8 cellular contexts compared by ENCODE assay signal in genomic region chr7:127514499-127514898, GRCh38.
DNase-seq lines count a peak whose midpoint lies in the region; ATAC-seq and TF ChIP-seq lines count a peak whose summit lies in the region.

No MANE protein-coding gene starts in this region.

- DNase-seq in AG04449 (ENCODE audit: low read depth, low spot score) (peak; percentile 16), NCI-H146 treated with DMSO at 0.1 percent for 48 hours (lab: John Stamatoyannopoulos, UW; ENCODE audit: unreplicated experiment) (peak; percentile 7), amniotic epithelial cell (ENCODE audit: low read depth) (peak; percentile 22), kidney epithelial cell (ENCODE audit: low read depth) (no peak), midbrain (lab: John Stamatoyannopoulos, UW) (no peak), NCI-H774 (lab: John Stamatoyannopoulos, UW) (no peak)

- TF ChIP-seq CTCF in AG04449 (IDR thresholded peaks at IDR 0.05; ENCODE audit: insufficient read depth, low read length, missing control alignments) (peak; percentile 46), GM12875 (IDR thresholded peaks at IDR 0.05; ENCODE audit: borderline replicate concordance, insufficient read depth, low read depth, low read length) (0 out of 2 replicates have a peak, but pooled peaks have one; percentile 24), kidney epithelial cell (IDR thresholded peaks at IDR 0.05; ENCODE audit: insufficient read depth, low read length, poor library complexity, severe bottlenecking) (peak; percentile 24)

- POLR2A ChIA-PET in AG04449 (lab: Yijun Ruan, JAX): no interaction called here

- no peak overlapping the region for H3K4me3 ChIP-seq in AG04449 (ENCODE audit: low read depth, low read length)
- no peak overlapping the region for H3K4me3 ChIP-seq in GM12875 (ENCODE audit: low read depth, low read length)
- no peak overlapping the region for H3K4me3 ChIP-seq in kidney epithelial cell (ENCODE audit: low read depth, low read length)

- CTCF ChIA-PET in AG04449 (lab: Yijun Ruan, JAX): interaction anchor here (0.7 to 2.4 kb wide), 9 partner anchors 9 to 712 kb away, joined by 3 to 20 read pairs (median 5); no protein-coding TSS in a partner anchor

- ATAC-seq in HG02759 (IDR thresholded peaks at IDR 0.05; ENCODE audit: unreplicated experiment): no peak

- no peaks in the 10 kb centered on the region for H3K36me3 ChIP-seq in kidney epithelial cell (ENCODE audit: control insufficient read depth, insufficient read depth, low read length)

- no peaks in the 10 kb centered on the region for H3K27me3 ChIP-seq in kidney epithelial cell (ENCODE audit: control insufficient read depth, insufficient read depth, low read length)

Comparison
In these comparisons a context has a peak if more than half of its experiments do, and no peak if none do; other contexts are left out.
1. DNase-seq: peak in AG04449 (single experiment), NCI-H146 treated with DMSO at 0.1 percent for 48 hours (single experiment) and amniotic epithelial cell (single experiment); none in kidney epithelial cell (single experiment), midbrain (single experiment) and NCI-H774 (single experiment).
2. Peak in every context shown above with its lines, with median percentiles within 50 percentile points of each other: CTCF ChIP-seq.